In the genomic region with DNA sequence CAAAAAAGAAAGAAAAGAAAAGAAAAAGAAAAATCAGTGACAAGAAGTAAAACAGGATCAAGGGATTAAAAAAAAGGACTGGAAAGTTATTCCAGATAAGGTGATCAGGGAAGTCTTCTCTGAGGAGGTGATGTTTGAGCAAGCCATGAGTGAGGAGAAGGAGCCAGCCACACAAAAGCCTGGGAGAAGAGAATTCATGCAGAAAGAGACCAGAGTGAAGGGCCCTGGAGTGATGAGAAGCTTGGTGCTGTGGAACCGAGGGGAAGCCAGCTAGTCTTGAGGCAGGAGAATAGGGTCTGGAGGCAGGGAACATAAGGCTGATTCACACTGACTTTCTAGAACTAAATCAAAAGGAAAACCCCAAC, we compare ENCODE assay signal across 10 cellular contexts. TPM values are rescaled to one million over a fixed set of nuclear protein-coding genes. Genes with fewer than 3 reads are reported as not detected.
DNase-seq lines count a peak whose midpoint lies in the region; ATAC-seq and TF ChIP-seq lines count a peak whose summit lies in the region.
"Had no signal": no experiment of that assay in that cellular context is flagged by ENCODE, and none has a peak within 500 bp of the region (broad histone marks: within the 10 kb centered on the region; RNA-seq: fewer than 3 reads in every experiment).

No MANE protein-coding gene starts in this region.

- H3K4me3 ChIP-seq in GM23338 (no peak overlapping the region), SK-N-MC (peak overlapping the region; percentile 61), fibroblast of villous mesenchyme (ENCODE audit: low read depth, low read length) (peak overlapping the region; percentile 55), smooth muscle cell (peak overlapping the region; percentile 16)

- H3K4me1 ChIP-seq in GM23338 (ENCODE audit: insufficient read depth) (peaks cover 6% of the 10 kb centered on the region), smooth muscle cell (ENCODE audit: low read depth) (peaks cover 10% of the 10 kb centered on the region)

- H3K9me3 ChIP-seq in SK-N-MC (ENCODE audit: low read depth, low read length) (no peaks in the 10 kb centered on the region), smooth muscle cell (replicated peaks; ENCODE audit: low read depth) (no peaks in the 10 kb centered on the region)

- H3K27me3 ChIP-seq in GM23338 (ENCODE audit: insufficient read depth) (no peaks in the 10 kb centered on the region), smooth muscle cell (ENCODE audit: low read depth) (no peaks in the 10 kb centered on the region)

- H3K9me2 ChIP-seq in GM23338 (ENCODE audit: insufficient read depth), result no peaks in the 10 kb centered on the region

- H3K9ac ChIP-seq in SK-N-MC (ENCODE audit: insufficient read length), result no peak overlapping the region
- no peak overlapping the region for H3K9ac ChIP-seq in smooth muscle cell (ENCODE audit: low read depth)

- H4K20me1 ChIP-seq in GM23338 (replicated peaks; ENCODE audit: insufficient read depth) (no peaks in the 10 kb centered on the region; the same call in 1 of the 2 replicates), smooth muscle cell (ENCODE audit: low read depth) (no peaks in the 10 kb centered on the region)

- H3K4me3 Mint-ChIP-seq in GM23338, result peak overlapping the region; percentile 6; the same call in 1 of the 3 replicates

- peaks cover 12% of the 10 kb centered on the region; the same call in 2 of the 3 replicates for H3K9me3 Mint-ChIP-seq in GM23338

- DNase-seq in GM23338 (ENCODE audit: low spot score) (no peak), SK-N-MC (ENCODE audit: low read depth, low spot score) (no peak), fibroblast of villous mesenchyme (ENCODE audit: low read depth) (no peak), smooth muscle cell (lab: John Stamatoyannopoulos, UW; ENCODE audit: unreplicated experiment) (no peak), ACHN (no peak), midbrain (lab: John Stamatoyannopoulos, UW) (no peak)
- DNase-seq: occipital lobe had no signal

- H3K27ac ChIP-seq in GM23338 (ENCODE audit: low read depth), result no peak overlapping the region
- H3K27ac ChIP-seq in SK-N-MC, result peak overlapping the region; percentile 67
- no peak overlapping the region for H3K27ac ChIP-seq in smooth muscle cell (ENCODE audit: low read depth)

- WGBS in smooth muscle cell (ENCODE audit: low lambda C conversion rate), result 92% methylated on average over 1 of the region's 1 CpG

- 0 out of 2 replicates have a peak overlapping the region, but pooled peaks have one; percentile 25 for H3K27ac Mint-ChIP-seq in GM23338

- peaks cover 15% of the 10 kb centered on the region for H3K27me3 Mint-ChIP-seq in GM23338 (ENCODE audit: insufficient read depth, low read depth, poor library complexity)

- H3K4me2 ChIP-seq in GM23338 (no peak overlapping the region), smooth muscle cell (no peak overlapping the region)

- H3F3A ChIP-seq in GM23338 (replicated peaks; ENCODE audit: low read depth), result no peaks in the 10 kb centered on the region
- H3F3A ChIP-seq in smooth muscle cell (ENCODE audit: low read depth), result peaks cover 9% of the 10 kb centered on the region

- H3K79me2 ChIP-seq in GM23338 (replicated peaks; ENCODE audit: insufficient read depth) (peaks cover 9% of the 10 kb centered on the region), smooth muscle cell (ENCODE audit: low read depth) (peaks cover 9% of the 10 kb centered on the region)

- in situ Hi-C loops in ACHN (cut with HindIII; ENCODE audit: low pct_ligation_motif_present, low pct_unique_long_range_greater_than_20kb, low sequenced_read_pairs), result no loop called here

- H2AFZ ChIP-seq in GM23338 (no peak overlapping the region), smooth muscle cell (ENCODE audit: low read depth) (peak overlapping the region; percentile 69)

- no peak for TF ChIP-seq CTCF in GM23338 (conservative IDR thresholded peaks at IDR 0.05; ENCODE audit: low read depth in 2 of 2)
- no peak for TF ChIP-seq CTCF in fibroblast of villous mesenchyme (IDR thresholded peaks at IDR 0.05; ENCODE audit: insufficient read depth, low read depth, low read length)
- TF ChIP-seq CTCF in smooth muscle cell (IDR thresholded peaks at IDR 0.05; ENCODE audit: borderline replicate concordance, insufficient read depth, poor library complexity, severe bottlenecking), result no peak

- H3K4me1 Mint-ChIP-seq in GM23338, result peaks cover 30% of the 10 kb centered on the region

- H3K36me3 ChIP-seq in GM23338 (ENCODE audit: insufficient read depth) (no peaks in the 10 kb centered on the region), SK-N-MC (ENCODE audit: insufficient read depth, low read length) (no peaks in the 10 kb centered on the region), smooth muscle cell (ENCODE audit: low read depth) (no peaks in the 10 kb centered on the region)

- no peak for ATAC-seq in GM23338
- ATAC-seq in HG02840 (IDR thresholded peaks at IDR 0.05; ENCODE audit: low FRiP score, unreplicated experiment), result no peak
- no peak for ATAC-seq in GM21447 (IDR thresholded peaks at IDR 0.05; ENCODE audit: unreplicated experiment)

- H3K36me3 Mint-ChIP-seq in GM23338 (ENCODE audit: low read depth), result peaks cover 4% of the 10 kb centered on the region; the same call in 2 of the 3 replicates

TF ChIP-seq in GM23338, 12 proteins besides CTCF, POLR2A, EP300 and RAD21 (continues in another document):
- no peak for TF ChIP-seq ZNF114 (CRISPR knock-in tag; IDR thresholded peaks at IDR 0.05)
- TF ChIP-seq JUNB (IDR thresholded peaks at IDR 0.05; ENCODE audit: unreplicated experiment), result no peak
- TF ChIP-seq STAT1 (IDR thresholded peaks at IDR 0.05; ENCODE audit: unreplicated experiment), result no peak
- TF ChIP-seq, protein P1, sequence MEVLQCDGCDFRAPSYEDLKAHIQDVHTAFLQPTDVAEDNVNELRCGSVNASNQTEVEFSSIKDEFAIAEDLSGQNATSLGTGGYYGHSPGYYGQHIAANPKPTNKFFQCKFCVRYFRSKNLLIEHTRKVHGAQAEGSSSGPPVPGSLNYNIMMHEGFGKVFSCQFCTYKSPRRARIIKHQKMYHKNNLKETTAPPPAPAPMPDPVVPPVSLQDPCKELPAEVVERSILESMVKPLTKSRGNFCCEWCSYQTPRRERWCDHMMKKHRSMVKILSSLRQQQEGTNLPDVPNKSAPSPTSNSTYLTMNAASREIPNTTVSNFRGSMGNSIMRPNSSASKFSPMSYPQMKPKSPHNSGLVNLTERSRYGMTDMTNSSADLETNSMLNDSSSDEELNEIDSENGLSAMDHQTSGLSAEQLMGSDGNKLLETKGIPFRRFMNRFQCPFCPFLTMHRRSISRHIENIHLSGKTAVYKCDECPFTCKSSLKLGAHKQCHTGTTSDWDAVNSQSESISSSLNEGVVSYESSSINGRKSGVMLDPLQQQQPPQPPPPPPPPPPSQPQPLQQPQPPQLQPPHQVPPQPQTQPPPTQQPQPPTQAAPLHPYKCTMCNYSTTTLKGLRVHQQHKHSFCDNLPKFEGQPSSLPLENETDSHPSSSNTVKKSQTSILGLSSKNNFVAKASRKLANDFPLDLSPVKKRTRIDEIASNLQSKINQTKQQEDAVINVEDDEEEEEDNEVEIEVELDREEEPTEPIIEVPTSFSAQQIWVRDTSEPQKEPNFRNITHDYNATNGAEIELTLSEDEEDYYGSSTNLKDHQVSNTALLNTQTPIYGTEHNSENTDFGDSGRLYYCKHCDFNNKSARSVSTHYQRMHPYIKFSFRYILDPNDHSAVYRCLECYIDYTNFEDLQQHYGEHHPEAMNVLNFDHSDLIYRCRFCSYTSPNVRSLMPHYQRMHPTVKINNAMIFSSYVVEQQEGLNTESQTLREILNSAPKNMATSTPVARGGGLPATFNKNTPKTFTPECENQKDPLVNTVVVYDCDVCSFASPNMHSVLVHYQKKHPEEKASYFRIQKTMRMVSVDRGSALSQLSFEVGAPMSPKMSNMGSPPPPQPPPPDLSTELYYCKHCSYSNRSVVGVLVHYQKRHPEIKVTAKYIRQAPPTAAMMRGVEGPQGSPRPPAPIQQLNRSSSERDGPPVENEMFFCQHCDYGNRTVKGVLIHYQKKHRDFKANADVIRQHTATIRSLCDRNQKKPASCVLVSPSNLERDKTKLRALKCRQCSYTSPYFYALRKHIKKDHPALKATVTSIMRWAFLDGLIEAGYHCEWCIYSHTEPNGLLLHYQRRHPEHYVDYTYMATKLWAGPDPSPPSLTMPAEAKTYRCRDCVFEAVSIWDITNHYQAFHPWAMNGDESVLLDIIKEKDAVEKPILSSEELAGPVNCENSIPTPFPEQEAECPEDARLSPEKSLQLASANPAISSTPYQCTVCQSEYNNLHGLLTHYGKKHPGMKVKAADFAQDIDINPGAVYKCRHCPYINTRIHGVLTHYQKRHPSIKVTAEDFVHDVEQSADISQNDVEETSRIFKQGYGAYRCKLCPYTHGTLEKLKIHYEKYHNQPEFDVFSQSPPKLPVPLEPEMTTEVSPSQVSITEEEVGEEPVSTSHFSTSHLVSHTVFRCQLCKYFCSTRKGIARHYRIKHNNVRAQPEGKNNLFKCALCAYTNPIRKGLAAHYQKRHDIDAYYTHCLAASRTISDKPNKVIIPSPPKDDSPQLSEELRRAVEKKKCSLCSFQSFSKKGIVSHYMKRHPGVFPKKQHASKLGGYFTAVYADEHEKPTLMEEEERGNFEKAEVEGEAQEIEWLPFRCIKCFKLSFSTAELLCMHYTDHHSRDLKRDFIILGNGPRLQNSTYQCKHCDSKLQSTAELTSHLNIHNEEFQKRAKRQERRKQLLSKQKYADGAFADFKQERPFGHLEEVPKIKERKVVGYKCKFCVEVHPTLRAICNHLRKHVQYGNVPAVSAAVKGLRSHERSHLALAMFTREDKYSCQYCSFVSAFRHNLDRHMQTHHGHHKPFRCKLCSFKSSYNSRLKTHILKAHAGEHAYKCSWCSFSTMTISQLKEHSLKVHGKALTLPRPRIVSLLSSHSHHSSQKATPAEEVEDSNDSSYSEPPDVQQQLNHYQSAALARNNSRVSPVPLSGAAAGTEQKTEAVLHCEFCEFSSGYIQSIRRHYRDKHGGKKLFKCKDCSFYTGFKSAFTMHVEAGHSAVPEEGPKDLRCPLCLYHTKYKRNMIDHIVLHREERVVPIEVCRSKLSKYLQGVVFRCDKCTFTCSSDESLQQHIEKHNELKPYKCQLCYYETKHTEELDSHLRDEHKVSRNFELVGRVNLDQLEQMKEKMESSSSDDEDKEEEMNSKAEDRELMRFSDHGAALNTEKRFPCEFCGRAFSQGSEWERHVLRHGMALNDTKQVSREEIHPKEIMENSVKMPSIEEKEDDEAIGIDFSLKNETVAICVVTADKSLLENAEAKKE (CRISPR knock-in tag; IDR thresholded peaks at IDR 0.05), result no peak

RNA-seq across cellular contexts. Expression of a gene that starts 4.0 kb away (rescaled TPM):
- total RNA-seq in GM23338 (2014; rRNA removed; shearing (Covaris generic)), result 77.7 and 80.3 TPM in 2 replicates
- 35.1 and 37.6 TPM in 2 replicates for polyA plus RNA-seq in GM23338 (2016; fragmentation: Nextera tagmentation; extraction: Ambion mirVana)
- 19.3 and 32.8 TPM in 2 replicates for total RNA-seq in fibroblast of villous mesenchyme
- 12.1 and 14.7 TPM in 2 replicates for total RNA-seq in smooth muscle cell
- polyA plus RNA-seq in smooth muscle cell, result 15.8 and 17.3 TPM in 2 replicates

RNA-seq across cellular contexts. Expression of a gene that starts 25.2 kb away (rescaled TPM):
- 0.78 TPM in 1 of 2 replicates, not detected in the other for total RNA-seq in GM23338 (2014; rRNA removed; shearing (Covaris generic))
- 0.11 and 0.14 TPM in 2 replicates for polyA plus RNA-seq in GM23338 (2016; fragmentation: Nextera tagmentation; extraction: Ambion mirVana)
- not detected in 2 replicates for total RNA-seq in fibroblast of villous mesenchyme
- not detected in 2 replicates for total RNA-seq in smooth muscle cell
- polyA plus RNA-seq in smooth muscle cell, result 0.12 TPM in 1 of 2 replicates, not detected in the other
- total RNA-seq: bronchial epithelial cell, occipital lobe had no signal
